In the genomic region with DNA sequence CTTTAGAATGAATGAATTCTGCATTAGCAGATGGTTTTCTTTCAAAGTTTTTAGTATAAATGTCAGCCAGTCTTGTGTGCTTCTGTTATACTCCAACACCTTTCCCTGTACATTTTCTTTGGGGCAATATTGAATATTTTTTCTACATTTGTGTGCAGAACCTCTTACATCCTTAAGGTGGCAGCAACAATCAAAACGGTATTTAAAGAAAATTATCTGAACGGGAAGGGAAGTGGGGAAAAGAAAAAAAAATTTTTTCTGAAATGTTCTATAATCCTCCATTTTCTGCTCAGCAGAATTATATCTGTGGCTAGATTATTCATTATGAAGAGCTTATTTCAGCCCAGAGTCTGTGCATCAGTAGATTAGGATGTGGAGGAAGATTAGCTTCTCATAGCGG, we compare ENCODE assay signal across 10 cellular contexts.
DNase-seq lines count a peak whose midpoint lies in the region; ATAC-seq and TF ChIP-seq lines count a peak whose summit lies in the region.
"Had no signal": no experiment of that assay in that cellular context is flagged by ENCODE, and none has a peak within 500 bp of the region (broad histone marks: within the 10 kb centered on the region; RNA-seq: fewer than 3 reads in every experiment).

No MANE protein-coding gene starts in this region.

- H3K4me1 ChIP-seq in DND-41 (ENCODE audit: insufficient read depth, low read length), result no peaks in the 10 kb centered on the region
- no peaks in the 10 kb centered on the region for H3K4me1 ChIP-seq in right lobe of liver
- peaks cover 0 to 13% (median 0%) of the 10 kb centered on the region in 3 donors for H3K4me1 ChIP-seq in gastroesophageal sphincter

- peaks cover 14% of the 10 kb centered on the region for H3K27me3 ChIP-seq in DND-41 (ENCODE audit: insufficient read depth, low read length, poor library complexity)
- H3K27me3 ChIP-seq in right lobe of liver, result no peaks in the 10 kb centered on the region
- H3K27me3 ChIP-seq in gastroesophageal sphincter, result no peaks in the 10 kb centered on the region

- 35% methylated on average over 3 of the region's 3 CpGs for WGBS in right lobe of liver (ENCODE audit: insufficient coverage, low coverage, low lambda C conversion rate, missing lambda C conversion rate)
- WGBS in gastroesophageal sphincter (ENCODE audit: low coverage in 1 of 2), 2 donors, result 32 to 51% methylated on average over 3 of the region's 3 CpGs

- H3K36me3 ChIP-seq in DND-41 (ENCODE audit: insufficient read depth, low read length) (no peaks in the 10 kb centered on the region), right lobe of liver (no peaks in the 10 kb centered on the region), gastroesophageal sphincter (no peaks in the 10 kb centered on the region)

- H3K4me2 ChIP-seq in DND-41 (ENCODE audit: insufficient read depth, low read length), result no peak overlapping the region

- H2AFZ ChIP-seq in DND-41 (ENCODE audit: low read depth, low read length), result no peak overlapping the region

- TF ChIP-seq CTCF in DND-41 (IDR thresholded peaks at IDR 0.05; ENCODE audit: borderline replicate concordance, extremely low read depth, low read length, poor library complexity, severe bottlenecking), result peak; percentile 68
- TF ChIP-seq CTCF in VCaP (conservative IDR thresholded peaks at IDR 0.05), result peak; percentile 76
- peak; percentile 25 to 32 (median 31) for TF ChIP-seq CTCF in right lobe of liver (IDR thresholded peaks at IDR 0.05)
- TF ChIP-seq CTCF in gastroesophageal sphincter (IDR thresholded peaks at IDR 0.05), result peak in 2 of 4 experiments; percentile 12 to 35

- intact Hi-C loops in right lobe of liver (cut with DNase I), result no loop called here

- TF ChIP-seq EP300 in gastroesophageal sphincter (IDR thresholded peaks at IDR 0.05), result no peak

- H4K20me1 ChIP-seq in DND-41 (ENCODE audit: insufficient read depth, low read length), result no peaks in the 10 kb centered on the region

- TF ChIP-seq POLR2A in right lobe of liver (IDR thresholded peaks at IDR 0.05) (no peak), gastroesophageal sphincter (IDR thresholded peaks at IDR 0.05) (no peak)

- H3K27ac ChIP-seq in DND-41 (ENCODE audit: low read length), result no peak overlapping the region
- H3K27ac ChIP-seq in VCaP, result no peak overlapping the region
- no peak overlapping the region for H3K27ac ChIP-seq in right lobe of liver
- no peak overlapping the region for H3K27ac ChIP-seq in gastroesophageal sphincter

- H3K4me3 ChIP-seq in DND-41 (ENCODE audit: low read depth in 1 of 2, low read length in 2 of 2), result no peak overlapping the region
- H3K4me3 ChIP-seq in right lobe of liver, result no peak overlapping the region
- no peak overlapping the region for H3K4me3 ChIP-seq in gastroesophageal sphincter

- no peaks in the 10 kb centered on the region for H3K79me2 ChIP-seq in DND-41 (ENCODE audit: insufficient read depth, low read length)

- H3K9ac ChIP-seq in DND-41 (ENCODE audit: low read depth, low read length), result no peak overlapping the region

- no peaks in the 10 kb centered on the region for H3K9me3 ChIP-seq in DND-41 (ENCODE audit: insufficient read depth, low read length, severe bottlenecking)
- H3K9me3 ChIP-seq in right lobe of liver, result no peaks in the 10 kb centered on the region
- no peaks in the 10 kb centered on the region for H3K9me3 ChIP-seq in gastroesophageal sphincter

- no peak for ATAC-seq in DND-41 (ENCODE audit: insufficient read depth, low read depth)
- ATAC-seq in right lobe of liver, result no peak
- ATAC-seq in GM18867 (IDR thresholded peaks at IDR 0.05; ENCODE audit: unreplicated experiment), result no peak
- ATAC-seq in gastroesophageal sphincter, result no peak
- ATAC-seq in HG03342 (IDR thresholded peaks at IDR 0.05; ENCODE audit: unreplicated experiment), result no peak

- no peak for DNase-seq in DND-41
- DNase-seq in HT-29 (ENCODE audit: low spot score), result peak; percentile 28
- no peak for DNase-seq in right lobe of liver
- no peak for DNase-seq in T-helper 9 cell
- DNase-seq: dermis blood vessel endothelial cell, NCI-H345 had no signal
